17 cellular contexts compared by ENCODE assay signal in the genomic region with DNA sequence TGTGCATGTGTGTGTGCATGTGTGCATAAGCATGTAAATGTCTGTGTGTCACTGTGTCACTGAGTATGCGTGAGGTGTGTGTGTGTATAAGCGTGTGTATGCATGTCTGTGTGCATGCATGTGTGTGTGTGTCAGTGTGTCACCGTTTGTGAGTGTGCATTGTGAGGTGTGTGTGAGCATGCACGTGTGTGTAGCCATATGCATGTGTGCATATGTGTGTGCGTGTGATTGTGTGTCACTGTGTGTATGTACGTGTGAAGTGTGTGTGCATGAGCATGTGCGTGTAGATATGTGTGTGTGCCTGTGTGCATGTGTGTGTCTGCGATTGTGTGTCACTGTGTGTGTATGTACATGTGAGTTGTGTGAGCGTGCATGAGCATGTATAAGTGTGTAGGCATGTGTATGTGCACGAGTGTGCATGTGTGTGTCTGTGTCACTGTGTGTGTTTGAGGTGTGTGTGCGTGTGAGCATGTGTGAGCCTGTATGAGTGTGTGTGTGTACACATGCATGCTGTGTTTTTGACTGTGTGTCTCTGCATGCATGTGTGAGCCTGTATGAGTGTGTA.
"Had no signal": no experiment of that assay in that cellular context is flagged by ENCODE, and none has a peak within 500 bp of the region (broad histone marks: within the 10 kb centered on the region; RNA-seq: fewer than 3 reads in every experiment).

No MANE protein-coding gene starts in this region.

- H3K4me3 Mint-ChIP-seq: naive thymus-derived CD4-positive, alpha-beta T cell; neural crest cell; type B pancreatic cell had no signal

- DNase-seq: effector CD4-positive, alpha-beta T cell; foreskin melanocyte; heart left ventricle; hippocampal formation; left colon; left ventricle myocardium superior; naive thymus-derived CD4-positive, alpha-beta T cell; ovary; right cardiac atrium; stimulated activated CD4-positive, alpha-beta T cell treated with anti-CD3 and anti-CD28 coated beads, Interleukin-2, amount 100 ng/mL, for 48 hours; stimulated activated naive CD4-positive, alpha-beta T cell treated with Interleukin-2 at 50 U/mL for 16 hours had no signal

- H3K27me3 Mint-ChIP-seq: type B pancreatic cell had no signal

- H3K27ac ChIP-seq: coronary artery, heart left ventricle, ovary, vagina had no signal

- H3K27me3 ChIP-seq: heart left ventricle, ovary, vagina had no signal

- H3K4me2 ChIP-seq: smooth muscle cell had no signal

- H3K9me3 Mint-ChIP-seq: neural crest cell, type B pancreatic cell had no signal

- H3K4me1 ChIP-seq: heart left ventricle, vagina had no signal

- H3K4me3 ChIP-seq: coronary artery, heart left ventricle, lung, ovary, smooth muscle cell, vagina had no signal

- H3K9me3 ChIP-seq: heart left ventricle, ovary, vagina had no signal

- H3K27ac Mint-ChIP-seq: naive thymus-derived CD4-positive, alpha-beta T cell; type B pancreatic cell had no signal

- H3K36me3 ChIP-seq: heart left ventricle, ovary, vagina had no signal

- H3K36me3 Mint-ChIP-seq: naive thymus-derived CD4-positive, alpha-beta T cell; type B pancreatic cell had no signal

- H3K4me1 Mint-ChIP-seq: naive thymus-derived CD4-positive, alpha-beta T cell; neural crest cell had no signal
